ENCODE assay signal across 2 cellular contexts in genomic region chr1:7967206-7967605, GRCh38.
TF ChIP-seq lines count a peak whose summit lies in the region.

No MANE protein-coding gene starts in this region.

TF ChIP-seq in SK-N-SH, 30 proteins besides CTCF, POLR2A, EP300 and RAD21 (continued from another document):
- TF ChIP-seq REST (IDR thresholded peaks at IDR 0.05; ENCODE audit: low read depth, low read length) = no peak
- no peak for TF ChIP-seq FOSL2 (IDR thresholded peaks at IDR 0.05; ENCODE audit: borderline replicate concordance, low read depth)
- no peak for TF ChIP-seq YY1 (IDR thresholded peaks at IDR 0.05; ENCODE audit: low read depth)
- TF ChIP-seq NFIC (IDR thresholded peaks at IDR 0.05; ENCODE audit: borderline replicate concordance) = no peak
- TF ChIP-seq, protein P1, sequence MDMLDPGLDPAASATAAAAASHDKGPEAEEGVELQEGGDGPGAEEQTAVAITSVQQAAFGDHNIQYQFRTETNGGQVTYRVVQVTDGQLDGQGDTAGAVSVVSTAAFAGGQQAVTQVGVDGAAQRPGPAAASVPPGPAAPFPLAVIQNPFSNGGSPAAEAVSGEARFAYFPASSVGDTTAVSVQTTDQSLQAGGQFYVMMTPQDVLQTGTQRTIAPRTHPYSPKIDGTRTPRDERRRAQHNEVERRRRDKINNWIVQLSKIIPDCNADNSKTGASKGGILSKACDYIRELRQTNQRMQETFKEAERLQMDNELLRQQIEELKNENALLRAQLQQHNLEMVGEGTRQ (IDR thresholded peaks at IDR 0.05; ENCODE audit: borderline replicate concordance, low read depth, low read length) = no peak
- no peak for TF ChIP-seq GABPA (IDR thresholded peaks at IDR 0.05; ENCODE audit: low read depth)
- TF ChIP-seq NRF1 (IDR thresholded peaks at IDR 0.05; ENCODE audit: low read depth, low read length) = no peak
- no peak for TF ChIP-seq TAF1 (IDR thresholded peaks at IDR 0.05; ENCODE audit: borderline replicate concordance, low read depth, low read length)
- TF ChIP-seq TEAD4 (IDR thresholded peaks at IDR 0.05; ENCODE audit: borderline replicate concordance, insufficient read depth) = no peak
- TF ChIP-seq IRF3 (IDR thresholded peaks at IDR 0.05; ENCODE audit: low read depth, low read length) = no peak
- no peak for TF ChIP-seq CHD2 (IDR thresholded peaks at IDR 0.05; ENCODE audit: low read length, partially characterized antibody)
- TF ChIP-seq ZBTB33 (IDR thresholded peaks at IDR 0.05; ENCODE audit: borderline replicate concordance, low read depth) = no peak
- no peak for TF ChIP-seq MAX (IDR thresholded peaks at IDR 0.05; ENCODE audit: low read depth)
- no peak for TF ChIP-seq EZH2phosphoT487 (IDR thresholded peaks at IDR 0.05; ENCODE audit: borderline replicate concordance, low read depth)
- no peak for TF ChIP-seq MXI1 (IDR thresholded peaks at IDR 0.05; ENCODE audit: low read depth, low read length)

TF ChIP-seq in SK-N-SH treated with all-trans-retinoic acid at 6 μM for 48 hours, 23 proteins besides CTCF, POLR2A, EP300 and RAD21 (continued from another document):
- no peak for TF ChIP-seq GLIS3 (CRISPR knock-in tag; IDR thresholded peaks at IDR 0.05)
- no peak for TF ChIP-seq SNAI2 (CRISPR knock-in tag; IDR thresholded peaks at IDR 0.05)
TF ChIP-seq in SK-N-SH treated with all-trans-retinoic acid at 6 μM for 48 hours: peak in this region for 0.
